8 cellular contexts compared by ENCODE assay signal in genomic region chr15:89416339-89417183, GRCh38.
A peak's percentile ranks its signal among the peaks of the same experiment; 100 is the strongest.
DNase-seq lines count a peak whose midpoint lies in the region; ATAC-seq and TF ChIP-seq lines count a peak whose summit lies in the region.

No MANE protein-coding gene starts in this region.

- peaks cover 0 to 2% (median 0%) of the 10 kb centered on the region in 3 donors for H3K9me3 Mint-ChIP-seq in IgD-negative memory B cell

- no peaks in the 10 kb centered on the region for H3K36me3 Mint-ChIP-seq in IgD-negative memory B cell

- peak; percentile 98 for TF ChIP-seq CTCF in RWPE2 (IDR thresholded peaks at IDR 0.05; ENCODE audit: poor library complexity, severe bottlenecking)

- intact Hi-C loops in head of caudate nucleus (cut with DNase I): loop anchor here (5.0 kb wide), 1 partner anchor 59 kb away; no protein-coding TSS in a partner anchor

- ATAC-seq in GM21529 (IDR thresholded peaks at IDR 0.05; ENCODE audit: unreplicated experiment) (peak; percentile 88), RWPE2 (ENCODE audit: low read depth) (peak; percentile 69), HG03196 (IDR thresholded peaks at IDR 0.05; ENCODE audit: unreplicated experiment) (no peak)

- peaks cover 45% of the 10 kb centered on the region for H3K27me3 ChIP-seq in RWPE2 (ENCODE audit: insufficient read depth, poor library complexity, severe bottlenecking)

- H3K4me3 Mint-ChIP-seq in IgD-negative memory B cell: peak overlapping the region in 1 of 4 donors; percentile 46

- H3K27ac ChIP-seq in RWPE2 (ENCODE audit: poor library complexity, severe bottlenecking): no peak overlapping the region

- DNase-seq in ELF-1 (ENCODE audit: low read depth, low spot score) (peak; percentile 97), RWPE2 (ENCODE audit: low spot score) (no peak), head of caudate nucleus (peak in 39 of 42 donors; percentile 24 to 79 (median 55)), retina (peak; percentile 92)
- DNase-seq in activated T-helper 9 cell treated with anti-CD3 and anti-CD28 coated beads, Interleukin-2, amount 50 U/mL, for 16 hours (ENCODE audit: low read depth): peak; percentile 50

- no peaks in the 10 kb centered on the region for H3K9me3 ChIP-seq in RWPE2 (ENCODE audit: severe bottlenecking)

- H3K4me1 Mint-ChIP-seq in IgD-negative memory B cell: peaks cover 3 to 15% (median 5%) of the 10 kb centered on the region in 3 donors

- no peaks in the 10 kb centered on the region for H3K36me3 ChIP-seq in RWPE2 (ENCODE audit: low read depth)

- peaks cover 70% of the 10 kb centered on the region for H3K27me3 Mint-ChIP-seq in IgD-negative memory B cell

- H3K4me3 ChIP-seq in RWPE2 (ENCODE audit: severe bottlenecking): no peak overlapping the region

- peak overlapping the region in 2 of 3 donors; percentile 61 to 64 for H3K27ac Mint-ChIP-seq in IgD-negative memory B cell

- peaks cover 7% of the 10 kb centered on the region for H3K4me1 ChIP-seq in RWPE2 (ENCODE audit: insufficient read depth, poor library complexity, severe bottlenecking)
